19 cellular contexts compared by ENCODE assay signal in genomic region chr4:21921526-21922180, GRCh38. TPM values are rescaled to one million over a fixed set of nuclear protein-coding genes. Genes with fewer than 3 reads are reported as not detected.
A peak's percentile ranks its signal among the peaks of the same experiment; 100 is the strongest.
DNase-seq lines count a peak whose midpoint lies in the region; ATAC-seq and TF ChIP-seq lines count a peak whose summit lies in the region.
"Had no signal": no experiment of that assay in that cellular context is flagged by ENCODE, and none has a peak within 500 bp of the region (broad histone marks: within the 10 kb centered on the region; RNA-seq: fewer than 3 reads in every experiment).

No MANE protein-coding gene starts in this region.

- 76% methylated on average over 3 of the region's 3 CpGs for WGBS in prostate gland

- H3K27me3 ChIP-seq in dorsolateral prefrontal cortex (no peaks in the 10 kb centered on the region), prostate gland (replicated peaks; ENCODE audit: insufficient read depth) (no peaks in the 10 kb centered on the region)
- H3K27me3 ChIP-seq: BLaER1 had no signal

- H3K27ac Mint-ChIP-seq in WTC11: no peak overlapping the region
- H3K27ac Mint-ChIP-seq: CD14-positive monocyte; CD4-positive, alpha-beta memory T cell; HFFc6 had no signal

- H3K4me3 ChIP-seq in dorsolateral prefrontal cortex (no peak overlapping the region), prostate gland (no peak overlapping the region)
- H3K4me3 ChIP-seq: BLaER1 had no signal

- no peak for TF ChIP-seq POLR2A in prostate gland (IDR thresholded peaks at IDR 0.05)

- CTCF ChIA-PET in WTC11 (lab: Charles Lee): interaction anchor here (1.1 kb wide), 1 partner anchor 133 kb away, joined by 3 read pairs; no protein-coding TSS in a partner anchor

- POLR2A ChIA-PET in WTC11 (lab: Charles Lee): interaction anchor here (0.5 kb wide), 1 partner anchor 38 kb away, joined by 3 read pairs; no protein-coding TSS in a partner anchor

- intact Hi-C loops in dorsolateral prefrontal cortex (cut with DNase I) (no loop called here), prostate gland (cut with DNase I) (no loop called here)

- no peaks in the 10 kb centered on the region for H3K27me3 Mint-ChIP-seq in WTC11 (ENCODE audit: low read depth)
- H3K27me3 Mint-ChIP-seq: CD4-positive, alpha-beta memory T cell had no signal

- H3K4me1 Mint-ChIP-seq in WTC11: no peaks in the 10 kb centered on the region
- H3K4me1 Mint-ChIP-seq: CD14-positive monocyte; CD4-positive, alpha-beta memory T cell had no signal

- TF ChIP-seq CTCF in WTC11 (IDR thresholded peaks at IDR 0.05) (no peak), dorsolateral prefrontal cortex (IDR thresholded peaks at IDR 0.05 in 54 of 56, conservative IDR thresholded peaks at IDR 0.05 in 2 of 56; ENCODE audit: low read depth in 1 of 56, partially characterized antibody in 56 of 56) (no peak), prostate gland (IDR thresholded peaks at IDR 0.05) (no peak)

- no peaks in the 10 kb centered on the region for H3K36me3 ChIP-seq in prostate gland
- H3K36me3 ChIP-seq: BLaER1 had no signal

- no peaks in the 10 kb centered on the region for H3K4me1 ChIP-seq in prostate gland (replicated peaks)
- H3K4me1 ChIP-seq: BLaER1 had no signal

- peaks cover 7% of the 10 kb centered on the region for H3K9me3 Mint-ChIP-seq in WTC11
- H3K9me3 Mint-ChIP-seq: HFFc6 had no signal

- H3K27ac ChIP-seq in dorsolateral prefrontal cortex (no peak overlapping the region), prostate gland (no peak overlapping the region)
- H3K27ac ChIP-seq: BLaER1 had no signal

- no peaks in the 10 kb centered on the region for H3K9me3 ChIP-seq in prostate gland
- H3K9me3 ChIP-seq: BLaER1 had no signal

- peak; percentile 36 for DNase-seq in HT1080 (ENCODE audit: low read depth)
- no peak for DNase-seq in WTC11 (ENCODE audit: low spot score)
- peak; percentile 17 for DNase-seq in iPS DF 19.7 (ENCODE audit: low read depth, low spot score)
- peak; percentile 38 for DNase-seq in kidney tubule cell (ENCODE audit: low spot score)
- no peak for DNase-seq in dorsolateral prefrontal cortex
- no peak for DNase-seq in prostate gland (ENCODE audit: low spot score)
- no peak for DNase-seq in left lobe of liver (ENCODE audit: low spot score)
- DNase-seq: 8988T; CD4-positive, alpha-beta memory T cell; DMS153; DMS79 treated with DMSO at 0.1 percent for 48 hours; GF-D8; HCEC 1CT; HFFc6 had no signal

- no peaks in the 10 kb centered on the region for H3K36me3 Mint-ChIP-seq in WTC11
- H3K36me3 Mint-ChIP-seq: CD14-positive monocyte; CD4-positive, alpha-beta memory T cell had no signal

- no peak overlapping the region for H3K4me3 Mint-ChIP-seq in WTC11
- H3K4me3 Mint-ChIP-seq: CD14-positive monocyte; CD4-positive, alpha-beta memory T cell; HFFc6 had no signal

- ATAC-seq in WTC11: peak; percentile 81
- no peak for ATAC-seq in left lobe of liver
- ATAC-seq in GM21515 (IDR thresholded peaks at IDR 0.05; ENCODE audit: unreplicated experiment): no peak

TF ChIP-seq in WTC11, 78 proteins besides CTCF, POLR2A, EP300 and RAD21:
- no peak for TF ChIP-seq TCF7 (CRISPR knock-in tag; IDR thresholded peaks at IDR 0.05; ENCODE audit: low read depth)
- TF ChIP-seq CBFB (CRISPR knock-in tag; IDR thresholded peaks at IDR 0.05; ENCODE audit: low read depth): no peak
- TF ChIP-seq, protein P1, sequence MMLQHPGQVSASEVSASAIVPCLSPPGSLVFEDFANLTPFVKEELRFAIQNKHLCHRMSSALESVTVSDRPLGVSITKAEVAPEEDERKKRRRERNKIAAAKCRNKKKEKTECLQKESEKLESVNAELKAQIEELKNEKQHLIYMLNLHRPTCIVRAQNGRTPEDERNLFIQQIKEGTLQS (CRISPR knock-in tag; conservative IDR thresholded peaks at IDR 0.05): no peak
- no peak for TF ChIP-seq JUN (CRISPR knock-in tag; IDR thresholded peaks at IDR 0.05)
- no peak for TF ChIP-seq NFYB (CRISPR knock-in tag; conservative IDR thresholded peaks at IDR 0.05; ENCODE audit: low read depth)
- no peak for TF ChIP-seq NR1H2 (CRISPR knock-in tag; IDR thresholded peaks at IDR 0.05)
- TF ChIP-seq, protein P2, sequence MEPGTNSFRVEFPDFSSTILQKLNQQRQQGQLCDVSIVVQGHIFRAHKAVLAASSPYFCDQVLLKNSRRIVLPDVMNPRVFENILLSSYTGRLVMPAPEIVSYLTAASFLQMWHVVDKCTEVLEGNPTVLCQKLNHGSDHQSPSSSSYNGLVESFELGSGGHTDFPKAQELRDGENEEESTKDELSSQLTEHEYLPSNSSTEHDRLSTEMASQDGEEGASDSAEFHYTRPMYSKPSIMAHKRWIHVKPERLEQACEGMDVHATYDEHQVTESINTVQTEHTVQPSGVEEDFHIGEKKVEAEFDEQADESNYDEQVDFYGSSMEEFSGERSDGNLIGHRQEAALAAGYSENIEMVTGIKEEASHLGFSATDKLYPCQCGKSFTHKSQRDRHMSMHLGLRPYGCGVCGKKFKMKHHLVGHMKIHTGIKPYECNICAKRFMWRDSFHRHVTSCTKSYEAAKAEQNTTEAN (CRISPR knock-in tag; IDR thresholded peaks at IDR 0.05): no peak
- TF ChIP-seq, protein P3, sequence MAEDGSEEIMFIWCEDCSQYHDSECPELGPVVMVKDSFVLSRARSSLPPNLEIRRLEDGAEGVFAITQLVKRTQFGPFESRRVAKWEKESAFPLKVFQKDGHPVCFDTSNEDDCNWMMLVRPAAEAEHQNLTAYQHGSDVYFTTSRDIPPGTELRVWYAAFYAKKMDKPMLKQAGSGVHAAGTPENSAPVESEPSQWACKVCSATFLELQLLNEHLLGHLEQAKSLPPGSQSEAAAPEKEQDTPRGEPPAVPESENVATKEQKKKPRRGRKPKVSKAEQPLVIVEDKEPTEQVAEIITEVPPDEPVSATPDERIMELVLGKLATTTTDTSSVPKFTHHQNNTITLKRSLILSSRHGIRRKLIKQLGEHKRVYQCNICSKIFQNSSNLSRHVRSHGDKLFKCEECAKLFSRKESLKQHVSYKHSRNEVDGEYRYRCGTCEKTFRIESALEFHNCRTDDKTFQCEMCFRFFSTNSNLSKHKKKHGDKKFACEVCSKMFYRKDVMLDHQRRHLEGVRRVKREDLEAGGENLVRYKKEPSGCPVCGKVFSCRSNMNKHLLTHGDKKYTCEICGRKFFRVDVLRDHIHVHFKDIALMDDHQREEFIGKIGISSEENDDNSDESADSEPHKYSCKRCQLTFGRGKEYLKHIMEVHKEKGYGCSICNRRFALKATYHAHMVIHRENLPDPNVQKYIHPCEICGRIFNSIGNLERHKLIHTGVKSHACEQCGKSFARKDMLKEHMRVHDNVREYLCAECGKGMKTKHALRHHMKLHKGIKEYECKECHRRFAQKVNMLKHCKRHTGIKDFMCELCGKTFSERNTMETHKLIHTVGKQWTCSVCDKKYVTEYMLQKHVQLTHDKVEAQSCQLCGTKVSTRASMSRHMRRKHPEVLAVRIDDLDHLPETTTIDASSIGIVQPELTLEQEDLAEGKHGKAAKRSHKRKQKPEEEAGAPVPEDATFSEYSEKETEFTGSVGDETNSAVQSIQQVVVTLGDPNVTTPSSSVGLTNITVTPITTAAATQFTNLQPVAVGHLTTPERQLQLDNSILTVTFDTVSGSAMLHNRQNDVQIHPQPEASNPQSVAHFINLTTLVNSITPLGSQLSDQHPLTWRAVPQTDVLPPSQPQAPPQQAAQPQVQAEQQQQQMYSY (CRISPR knock-in tag; IDR thresholded peaks at IDR 0.05): no peak
- TF ChIP-seq IRF2 (CRISPR knock-in tag; IDR thresholded peaks at IDR 0.05; ENCODE audit: borderline replicate concordance, low read depth): no peak
- TF ChIP-seq ZNF396 (CRISPR knock-in tag; IDR thresholded peaks at IDR 0.05; ENCODE audit: borderline replicate concordance): no peak
- no peak for TF ChIP-seq GABPB1 (CRISPR knock-in tag; IDR thresholded peaks at IDR 0.05)
- no peak for TF ChIP-seq FOXJ3 (CRISPR knock-in tag; IDR thresholded peaks at IDR 0.05; ENCODE audit: borderline replicate concordance)
- no peak for TF ChIP-seq ZNF416 (CRISPR knock-in tag; IDR thresholded peaks at IDR 0.05)
- no peak for TF ChIP-seq ZBTB21 (CRISPR knock-in tag; IDR thresholded peaks at IDR 0.05; ENCODE audit: borderline replicate concordance)
- no peak for TF ChIP-seq KAT7 (CRISPR knock-in tag; IDR thresholded peaks at IDR 0.05; ENCODE audit: borderline replicate concordance)
- TF ChIP-seq NR2C2 (CRISPR knock-in tag; IDR thresholded peaks at IDR 0.05): no peak
TF ChIP-seq in WTC11: peak in this region for 0.

RNA-seq across cellular contexts. Expression of gene KCNIP4, which starts 26.9 kb away (rescaled TPM):
- not detected in 2 replicates for total RNA-seq in HT1080 (2014; rRNA removed; shearing (Covaris generic))
- polyA plus RNA-seq in HT1080 (2015; cell fraction: cytosol; rRNA removed): not detected in 2 replicates
- polyA plus RNA-seq in HT1080 (2015; cell fraction: nucleus; rRNA removed): not detected in 2 replicates
- total RNA-seq in WTC11 (2021) (not detected in 3 replicates), dorsolateral prefrontal cortex (100 to 1,000 TPM in 77 of 120 experiments, 10 to 100 TPM in 43; 30.0 to 178 (median 110) TPM), prostate gland (1 to 10 TPM in 1 of 2 donors, not detected in 1; 1.2 TPM), left lobe of liver (not detected)
- total RNA-seq: A673; CD4-positive, alpha-beta memory T cell; HFFc6 had no signal
- polyA plus RNA-seq: AG04450 had no signal

Comparison
In these comparisons a context has a peak if more than half of its experiments do, and no peak if none do; other contexts are left out.
1. DNase-seq: peak in HT1080 (single experiment), iPS DF 19.7 (single experiment) and kidney tubule cell (single experiment); none in WTC11 (single experiment), dorsolateral prefrontal cortex (0 of 10), prostate gland (single experiment) and left lobe of liver (single experiment).
2. RNA of gene KCNIP4, which starts 26.9 kb away (total RNA-seq): 30.0 to 178 TPM in dorsolateral prefrontal cortex; 1.2 TPM in prostate gland, not detected in WTC11, not detected in HT1080 and not detected in left lobe of liver (single experiment); every median in the first group is over 10 times any median in the second.